ENCODE assay signal across 1 cellular context in the genomic region with DNA sequence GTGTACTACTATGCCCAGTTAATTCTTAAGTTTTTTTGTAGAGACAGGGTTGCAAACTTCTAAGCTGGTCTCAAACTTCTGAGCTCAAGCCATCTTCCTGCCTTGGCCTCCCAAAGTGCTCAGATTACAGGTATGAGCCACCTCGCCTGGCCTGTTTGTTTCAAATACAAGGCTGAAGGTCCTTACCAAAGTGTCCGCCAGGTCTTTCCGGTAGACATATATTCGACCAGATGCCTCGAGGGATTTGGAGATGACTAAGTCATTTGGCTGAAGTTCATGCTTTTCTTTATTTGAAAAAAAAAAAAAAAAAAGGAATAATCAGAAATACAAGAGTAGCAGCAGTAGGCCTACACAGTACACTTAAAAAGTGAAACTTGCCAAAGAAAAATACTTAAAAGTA.
TF ChIP-seq lines count a peak whose summit lies in the region.

No MANE protein-coding gene starts in this region.

TF ChIP-seq in IMR-90, 13 proteins besides CTCF, POLR2A, EP300 and RAD21:
- TF ChIP-seq, protein P1, sequence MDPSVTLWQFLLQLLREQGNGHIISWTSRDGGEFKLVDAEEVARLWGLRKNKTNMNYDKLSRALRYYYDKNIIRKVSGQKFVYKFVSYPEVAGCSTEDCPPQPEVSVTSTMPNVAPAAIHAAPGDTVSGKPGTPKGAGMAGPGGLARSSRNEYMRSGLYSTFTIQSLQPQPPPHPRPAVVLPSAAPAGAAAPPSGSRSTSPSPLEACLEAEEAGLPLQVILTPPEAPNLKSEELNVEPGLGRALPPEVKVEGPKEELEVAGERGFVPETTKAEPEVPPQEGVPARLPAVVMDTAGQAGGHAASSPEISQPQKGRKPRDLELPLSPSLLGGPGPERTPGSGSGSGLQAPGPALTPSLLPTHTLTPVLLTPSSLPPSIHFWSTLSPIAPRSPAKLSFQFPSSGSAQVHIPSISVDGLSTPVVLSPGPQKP (IDR thresholded peaks at IDR 0.05; ENCODE audit: borderline replicate concordance, low read depth, low read length) = no peak
- TF ChIP-seq USF2 (IDR thresholded peaks at IDR 0.05; ENCODE audit: low read depth, low read length) = no peak
- TF ChIP-seq RCOR1 (IDR thresholded peaks at IDR 0.05; ENCODE audit: insufficient replicate concordance, low read length) = no peak
- no peak for TF ChIP-seq MAFK (IDR thresholded peaks at IDR 0.05; ENCODE audit: low read depth, low read length)
- TF ChIP-seq MAZ (IDR thresholded peaks at IDR 0.05; ENCODE audit: borderline replicate concordance, low read depth, low read length) = no peak
- no peak for TF ChIP-seq FOS (IDR thresholded peaks at IDR 0.05; ENCODE audit: low read depth, low read length)
- no peak for TF ChIP-seq CHD1 (IDR thresholded peaks at IDR 0.05; ENCODE audit: low read depth, low read length)
- TF ChIP-seq BHLHE40 (IDR thresholded peaks at IDR 0.05; ENCODE audit: low read depth, low read length) = no peak
- no peak for TF ChIP-seq MXI1 (IDR thresholded peaks at IDR 0.05; ENCODE audit: borderline replicate concordance, low read depth, low read length)
- no peak for TF ChIP-seq RFX5 (IDR thresholded peaks at IDR 0.05; ENCODE audit: low read depth, low read length)
- TF ChIP-seq NFE2L2 (IDR thresholded peaks at IDR 0.05; ENCODE audit: low read depth, low read length) = no peak
TF ChIP-seq in IMR-90: peak in this region for 0.
